In the genomic region with DNA sequence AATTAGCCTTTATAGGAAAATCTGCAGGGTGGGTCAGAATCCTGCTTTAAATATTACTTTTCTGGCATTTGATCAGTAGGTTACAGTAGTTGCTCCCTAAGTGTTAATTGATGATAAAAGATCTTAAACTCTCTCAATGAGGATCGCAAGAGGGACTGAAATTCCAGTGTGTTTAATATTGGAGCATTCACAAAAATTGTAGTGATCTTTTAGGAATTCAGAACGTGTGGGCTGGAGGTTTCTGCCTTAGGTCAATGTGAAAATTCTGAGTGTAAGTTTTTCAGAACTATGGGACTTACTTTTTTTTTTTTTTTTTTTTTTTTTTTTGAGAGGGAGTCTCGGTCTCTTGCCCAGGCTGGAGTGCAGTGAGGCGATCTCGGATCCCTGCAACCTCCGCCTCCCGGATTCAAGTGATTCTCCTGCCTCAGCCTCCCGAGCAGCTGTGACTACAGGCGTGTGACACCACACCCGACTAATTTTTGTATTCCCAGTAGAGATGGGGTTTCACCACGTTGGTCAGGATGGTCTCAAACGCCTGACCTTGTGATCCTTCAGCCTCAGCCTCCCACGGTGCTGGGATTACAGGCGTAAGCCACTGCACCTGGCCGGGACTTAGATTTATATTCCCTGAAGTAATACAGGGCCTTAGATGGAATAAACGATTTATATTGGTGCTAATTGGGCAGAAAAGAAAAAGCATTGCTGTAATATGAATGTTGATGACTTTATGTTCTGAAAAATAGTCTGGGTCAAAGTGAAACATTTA, we compare ENCODE assay signal across 7 cellular contexts. TPM values are rescaled to one million over a fixed set of nuclear protein-coding genes. Genes with fewer than 3 reads are reported as not detected.
DNase-seq lines count a peak whose midpoint lies in the region; ATAC-seq and TF ChIP-seq lines count a peak whose summit lies in the region.
"Not testable (repeated sequence)": the region's sequence is repeated elsewhere in the genome, so short reads cannot be mapped to it uniquely, and the experiment has no call there.

No MANE protein-coding gene starts in this region.

- H3K27ac Mint-ChIP-seq in Caco-2 (ENCODE audit: unreplicated experiment); HFFc6; activated naive CD8-positive, alpha-beta T cell treated with anti-CD3 and anti-CD28 coated beads, Interleukin-2, amount 50 U/mL, for 24 hours; endodermal cell; neural progenitor cell: not testable (repeated sequence)
- H3K27ac Mint-ChIP-seq in memory B cell, result peak overlapping the region; percentile 4

- H3F3A ChIP-seq in neural progenitor cell (ENCODE audit: low read depth), result not testable (repeated sequence)

- peaks cover 35% of the 10 kb centered on the region for H3K4me1 ChIP-seq in Caco-2
- not testable (repeated sequence) for H3K4me1 ChIP-seq in endodermal cell (ENCODE audit: control insufficient read depth, insufficient read depth, low read length); neural progenitor cell

- POLR2A ChIA-PET in Caco-2 (lab: Charles Lee), result not testable (repeated sequence)

- H3K27me3 Mint-ChIP-seq in Caco-2 (ENCODE audit: insufficient read depth, unreplicated experiment); HFFc6 (ENCODE audit: insufficient read depth); activated naive CD8-positive, alpha-beta T cell treated with anti-CD3 and anti-CD28 coated beads, Interleukin-2, amount 50 U/mL, for 24 hours; endodermal cell (ENCODE audit: insufficient read depth); memory B cell; neural progenitor cell (ENCODE audit: insufficient read depth, low read depth): not testable (repeated sequence)

- WGBS in endodermal cell (ENCODE audit: insufficient coverage in 1 of 2, insufficient read length in 1 of 2), 2 experiments, result 90 to 92% methylated on average over 8 to 13 of the region's 16 CpGs

- TF ChIP-seq CTCF in Caco-2 (IDR thresholded peaks at IDR 0.05; ENCODE audit: insufficient read depth in 1 of 2, low read depth in 1 of 2, low read length in 1 of 2, severe bottlenecking in 1 of 2, unreplicated experiment in 1 of 2); HFFc6 (IDR thresholded peaks at IDR 0.05); endodermal cell (conservative IDR thresholded peaks at IDR 0.05); neural progenitor cell (IDR thresholded peaks at IDR 0.05): not testable (repeated sequence)

- not testable (repeated sequence) for H3K27ac ChIP-seq in SK-N-MC; endodermal cell (ENCODE audit: low read depth, low read length); neural progenitor cell

- H3K36me3 Mint-ChIP-seq in Caco-2 (ENCODE audit: insufficient read depth, unreplicated experiment); HFFc6 (ENCODE audit: low read depth); activated naive CD8-positive, alpha-beta T cell treated with anti-CD3 and anti-CD28 coated beads, Interleukin-2, amount 50 U/mL, for 24 hours (ENCODE audit: low read depth); memory B cell; neural progenitor cell: not testable (repeated sequence)
- H3K36me3 Mint-ChIP-seq in endodermal cell (ENCODE audit: low read depth), result peaks cover 16% of the 10 kb centered on the region

- peaks cover 29% of the 10 kb centered on the region for H4K20me1 ChIP-seq in neural progenitor cell (ENCODE audit: low read depth)

- H2AFZ ChIP-seq in neural progenitor cell (replicated peaks), result not testable (repeated sequence)

- intact Hi-C loops in Caco-2 (cut with micrococcal nuclease; ENCODE audit: unreplicated experiment), result not testable (repeated sequence)

- not testable (repeated sequence) for BruUV-seq in Caco-2 (replicated peaks; lab: Mats Ljungman, UMichigan)

- H3K9me3 Mint-ChIP-seq in Caco-2 (ENCODE audit: unreplicated experiment); HFFc6; activated naive CD8-positive, alpha-beta T cell treated with anti-CD3 and anti-CD28 coated beads, Interleukin-2, amount 50 U/mL, for 24 hours; endodermal cell; memory B cell; neural progenitor cell: not testable (repeated sequence)

- not testable (repeated sequence) for H3K4me2 ChIP-seq in neural progenitor cell

- H3K9ac ChIP-seq in SK-N-MC (ENCODE audit: insufficient read length); endodermal cell (ENCODE audit: extremely low read depth, low read length, poor library complexity, severe bottlenecking); neural progenitor cell: not testable (repeated sequence)

- H3K27me3 ChIP-seq in Caco-2 (replicated peaks; ENCODE audit: control insufficient read depth, insufficient read depth, low read length); endodermal cell (ENCODE audit: control insufficient read depth, insufficient read depth, low read length, poor library complexity, severe bottlenecking); neural progenitor cell: not testable (repeated sequence)

- peaks cover 68% of the 10 kb centered on the region for H3K79me2 ChIP-seq in neural progenitor cell (ENCODE audit: low read depth)

- not testable (repeated sequence) for H3K4me3 ChIP-seq in Caco-2 (ENCODE audit: low read depth, low read length); neural progenitor cell
- H3K4me3 ChIP-seq in SK-N-MC, result peak overlapping the region; percentile 87; the same call in 1 of the 2 replicates
- H3K4me3 ChIP-seq in endodermal cell (ENCODE audit: low read length), result peak overlapping the region; percentile 92

- H3K4me1 Mint-ChIP-seq in Caco-2 (ENCODE audit: low read depth, unreplicated experiment), result peaks cover 25% of the 10 kb centered on the region
- peaks cover 26% of the 10 kb centered on the region for H3K4me1 Mint-ChIP-seq in HFFc6 (ENCODE audit: low read depth)
- peaks cover 29% of the 10 kb centered on the region for H3K4me1 Mint-ChIP-seq in activated naive CD8-positive, alpha-beta T cell treated with anti-CD3 and anti-CD28 coated beads, Interleukin-2, amount 50 U/mL, for 24 hours
- H3K4me1 Mint-ChIP-seq in endodermal cell, result peaks cover 48% of the 10 kb centered on the region
- peaks cover 18% of the 10 kb centered on the region for H3K4me1 Mint-ChIP-seq in memory B cell
- not testable (repeated sequence) for H3K4me1 Mint-ChIP-seq in neural progenitor cell

- ATAC-seq in activated naive CD8-positive, alpha-beta T cell treated with anti-CD3 and anti-CD28 coated beads, Interleukin-2, amount 50 U/mL, for 24 hours; memory B cell (ENCODE audit: low read depth): not testable (repeated sequence)

- H3K9me3 ChIP-seq in Caco-2; SK-N-MC (ENCODE audit: low read depth, low read length); endodermal cell (ENCODE audit: control insufficient read depth, low read length); neural progenitor cell (ENCODE audit: low read depth): not testable (repeated sequence)

- CTCF ChIA-PET in Caco-2 (lab: Charles Lee), result not testable (repeated sequence)

- H3K4me3 Mint-ChIP-seq in Caco-2 (ENCODE audit: unreplicated experiment) (peak overlapping the region; percentile 88), HFFc6 (peak overlapping the region; percentile 95), endodermal cell (peak overlapping the region; percentile 96), neural progenitor cell (peak overlapping the region; percentile 60)
- H3K4me3 Mint-ChIP-seq in activated naive CD8-positive, alpha-beta T cell treated with anti-CD3 and anti-CD28 coated beads, Interleukin-2, amount 50 U/mL, for 24 hours, result peak overlapping the region; percentile 1
- H3K4me3 Mint-ChIP-seq in memory B cell, result not testable (repeated sequence)

- DNase-seq in Caco-2; HFFc6; SK-N-MC (ENCODE audit: low read depth, low spot score); activated naive CD8-positive, alpha-beta T cell treated with anti-CD3 and anti-CD28 coated beads, Interleukin-2, amount 50 U/mL, for 24 hours; endodermal cell; memory B cell (ENCODE audit: low spot score in 2 of 2); neural progenitor cell (ENCODE audit: low spot score): not testable (repeated sequence)

- H3K36me3 ChIP-seq in Caco-2 (ENCODE audit: control insufficient read depth, insufficient read depth, low read length); SK-N-MC (ENCODE audit: insufficient read depth, low read length); endodermal cell (ENCODE audit: control insufficient read depth, insufficient read depth, low read length); neural progenitor cell: not testable (repeated sequence)

RNA-seq across cellular contexts. Expression of gene PDXDC1, which starts 2.3 kb away (rescaled TPM):
- total RNA-seq in Caco-2 (2022) (139 and 149 TPM in 2 replicates), endodermal cell (100 to 1,000 TPM; 163 to 202 TPM), neural progenitor cell (ENCODE audit: low replicate concordance) (68.8 and 69.1 TPM in 2 replicates)
- 10 to 100 TPM; 78.8 to 88.3 (median 82.0) TPM for total RNA-seq in HFFc6 (2021; fragmentation: NEBNext Ultra II Directional; extraction: Animal tissue kit (Norgen Biotek cat#: 25700))
- polyA plus RNA-seq in endodermal cell (2013, experiment 1 of 2), result 52.4 TPM
- polyA plus RNA-seq in endodermal cell (2013, experiment 2 of 2), result 44.1 TPM

RNA-seq across cellular contexts. Expression of gene NPIPA1, which starts 39.9 kb away (rescaled TPM):
- 91.0 and 93.1 TPM in 2 replicates for total RNA-seq in Caco-2 (2022)
- total RNA-seq in HFFc6 (2021; fragmentation: NEBNext Ultra II Directional; extraction: Animal tissue kit (Norgen Biotek cat#: 25700)), result 10 to 100 TPM; 42.6 to 57.1 (median 44.8) TPM
- 100 to 1,000 TPM; 177 to 183 TPM for total RNA-seq in endodermal cell
- polyA plus RNA-seq in endodermal cell (2013, experiment 1 of 2), result 97.9 TPM
- 92.2 TPM for polyA plus RNA-seq in endodermal cell (2013, experiment 2 of 2)
- total RNA-seq in neural progenitor cell (ENCODE audit: low replicate concordance), result 66.7 and 75.0 TPM in 2 replicates
